In the genomic region with DNA sequence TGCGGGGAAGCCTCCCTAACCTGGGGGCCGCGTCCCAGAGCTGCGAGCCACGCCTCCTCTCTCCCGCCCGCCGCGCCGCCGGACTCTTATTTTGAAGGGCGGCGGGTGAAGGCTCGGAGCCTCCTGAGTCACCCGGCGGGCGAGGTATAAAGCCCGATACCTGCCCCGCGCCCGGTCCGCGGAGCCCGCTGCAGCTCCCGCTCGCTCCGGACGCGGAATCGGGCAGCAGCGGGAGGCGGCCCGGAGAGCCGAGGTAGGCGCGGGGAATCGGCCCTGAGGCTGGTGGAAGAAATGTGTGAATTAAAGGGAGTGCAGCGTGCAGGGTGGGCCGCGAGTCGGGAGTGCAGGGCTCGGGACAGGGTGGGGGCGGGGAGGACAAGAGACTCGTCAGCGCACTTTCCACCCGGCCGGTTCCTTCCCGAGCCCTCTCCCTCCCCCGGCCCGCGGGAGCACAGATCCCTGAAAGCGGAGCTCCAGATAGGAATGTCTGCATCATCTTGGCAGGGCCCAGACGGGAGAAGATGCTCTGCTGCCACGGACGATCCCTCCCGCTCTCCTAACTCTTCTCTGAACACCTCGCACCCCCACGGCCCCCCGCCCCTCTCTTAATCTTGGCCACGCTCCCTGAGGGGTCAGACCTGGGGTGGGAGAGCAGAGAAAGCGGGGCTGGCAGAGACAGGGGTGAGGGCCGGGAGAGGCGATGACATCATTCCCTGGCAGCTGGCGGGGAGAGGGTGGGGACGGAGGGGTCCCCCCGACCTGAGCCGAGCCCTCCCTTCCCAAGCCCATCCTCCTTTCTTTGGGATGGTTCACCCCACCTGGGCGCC, we compare ENCODE assay signal across 7 cellular contexts.
DNase-seq lines count a peak whose midpoint lies in the region; ATAC-seq and TF ChIP-seq lines count a peak whose summit lies in the region.

No MANE protein-coding gene starts in this region.

- H3K27ac ChIP-seq in coronary artery, result peak overlapping the region; percentile 95 to 98
- H3K27ac ChIP-seq in left lung, result peak overlapping the region; percentile 67 to 88

- DNase-seq in NCI-H1105 (lab: John Stamatoyannopoulos, UW) (peak; percentile 57), coronary artery (ENCODE audit: low spot score) (peak; percentile 89), left lung (peak; percentile 77 to 91)
- peak; percentile 78 for DNase-seq in activated CD4-positive, alpha-beta T cell treated with anti-CD3 and anti-CD28 coated beads for 48 hours
- DNase-seq in stimulated activated CD4-positive, alpha-beta T cell treated with anti-CD3 and anti-CD28 coated beads, Interleukin-4, amount 100 ng/mL, for 24 hours, result peak; percentile 51

- intact Hi-C loops in left lung (cut with DNase I), result no loop called here

- H3K27me3 ChIP-seq in left lung, result peaks cover 0 to 61% of the 10 kb centered on the region in 2 donors

- H3K4me3 ChIP-seq in coronary artery (peak overlapping the region; percentile 75), left lung (peak overlapping the region; percentile 57)

- TF ChIP-seq CTCF in coronary artery (IDR thresholded peaks at IDR 0.05) (no peak), left lung (IDR thresholded peaks at IDR 0.05) (no peak)

- no peaks in the 10 kb centered on the region for H3K36me3 ChIP-seq in left lung

- no peaks in the 10 kb centered on the region for H3K9me3 ChIP-seq in left lung

- ATAC-seq in GM18508 (IDR thresholded peaks at IDR 0.05; ENCODE audit: insufficient read depth, unreplicated experiment) (peak; percentile 50), HG02610 (IDR thresholded peaks at IDR 0.05; ENCODE audit: unreplicated experiment) (peak; percentile 93), left lung (peak; percentile 96)

- H3K4me1 ChIP-seq in left lung, result peaks cover 12 to 18% of the 10 kb centered on the region in 2 donors

Comparison
In these comparisons a context has a peak if more than half of its experiments do, and no peak if none do; other contexts are left out.
1. Peak in every context shown above with its lines: DNase-seq, ATAC-seq, H3K4me3 ChIP-seq and H3K27ac ChIP-seq.